In the genomic region with DNA sequence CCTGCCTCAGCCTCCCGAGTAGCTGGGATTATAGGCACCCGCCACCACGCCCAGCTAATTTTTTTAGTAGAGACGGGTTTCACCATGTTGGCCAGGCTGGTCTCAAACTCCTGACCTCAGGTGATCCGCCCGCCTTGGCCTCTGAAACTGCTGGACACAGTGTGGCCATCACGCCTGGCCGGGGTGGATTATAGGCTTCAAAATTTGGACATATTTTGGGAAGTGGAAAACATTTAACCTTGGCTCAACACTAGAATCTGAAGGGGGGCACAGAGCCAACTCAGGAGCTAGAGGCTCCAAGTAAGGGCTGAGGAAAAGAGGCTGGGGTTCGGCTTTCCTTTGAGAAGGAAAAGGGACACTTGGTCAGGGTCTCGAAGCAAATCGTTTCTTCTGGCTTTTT, we compare ENCODE assay signal across 21 cellular contexts. TPM values are rescaled to one million over a fixed set of nuclear protein-coding genes. Genes with fewer than 3 reads are reported as not detected.
A peak's percentile ranks its signal among the peaks of the same experiment; 100 is the strongest.
DNase-seq lines count a peak whose midpoint lies in the region; ATAC-seq and TF ChIP-seq lines count a peak whose summit lies in the region.
"Had no signal": no experiment of that assay in that cellular context is flagged by ENCODE, and none has a peak within 500 bp of the region (broad histone marks: within the 10 kb centered on the region; RNA-seq: fewer than 3 reads in every experiment).

No MANE protein-coding gene starts in this region.

- DNase-seq in activated naive CD4-positive, alpha-beta T cell treated with anti-CD3 and anti-CD28 coated beads, Interleukin-2, amount 50 U/mL, for 72 hours (ENCODE audit: low spot score in 2 of 2), result no peak
- DNase-seq in RWPE1 (ENCODE audit: low spot score) (no peak), tibial artery (no peak), NCI-H748 (lab: John Stamatoyannopoulos, UW; ENCODE audit: unreplicated experiment) (no peak), D341Med (ENCODE audit: low spot score) (no peak), foreskin keratinocyte (no peak)
- DNase-seq in naive thymus-derived CD4-positive, alpha-beta T cell, result no peak
- DNase-seq: activated CD4-positive, alpha-beta T cell treated with anti-CD3 and anti-CD28 coated beads for 1 hour; amniotic stem cell; kidney glomerular epithelial cell; mammary epithelial cell; NCI-H2171; sigmoid colon; stimulated activated CD8-positive, alpha-beta memory T cell treated with anti-CD3 and anti-CD28 coated beads, Interleukin-4, amount 100 ng/mL, for 48 hours; uterus had no signal

- H3K4me1 Mint-ChIP-seq in activated naive CD4-positive, alpha-beta T cell treated with anti-CD3 and anti-CD28 coated beads, Interleukin-2, amount 50 U/mL, for 24 hours, result peaks cover 38% of the 10 kb centered on the region
- peaks cover 9 to 38% (median 28%) of the 10 kb centered on the region in 7 donors for H3K4me1 Mint-ChIP-seq in naive thymus-derived CD4-positive, alpha-beta T cell

- POLR2A ChIA-PET in RWPE1 (lab: Yijun Ruan, JAX; ENCODE audit: low non-redundant PET), result no interaction called here
- POLR2A ChIA-PET in naive thymus-derived CD4-positive, alpha-beta T cell (lab: Charles Lee), result interaction anchor here (0.7 to 12.2 kb wide), 5 partner anchors 16 to 124 kb away, joined by 3 to 382 read pairs (median 7); no protein-coding TSS in a partner anchor

- CTCF ChIA-PET in RWPE1 (lab: Yijun Ruan, JAX), result interaction anchor here (0.6 to 1.5 kb wide), 2 partner anchors 23 to 51 kb away, joined by 3 to 8 read pairs; no protein-coding TSS in a partner anchor
- CTCF ChIA-PET in naive thymus-derived CD4-positive, alpha-beta T cell (lab: Charles Lee), result interaction anchor here (0.5 to 7.0 kb wide), 20 partner anchors 10 to 189 kb away, joined by 3 to 76 read pairs (median 5); no protein-coding TSS in a partner anchor

- H3K27ac ChIP-seq in RWPE1 (peak overlapping the region; percentile 62), tibial artery (peak overlapping the region; percentile 60 to 64), foreskin keratinocyte (no peak overlapping the region)
- H3K27ac ChIP-seq in naive thymus-derived CD4-positive, alpha-beta T cell (ENCODE audit: low read depth, low read length), result no peak overlapping the region

- H3K27me3 ChIP-seq in naive thymus-derived CD4-positive, alpha-beta T cell (ENCODE audit: control insufficient read depth in 2 of 2, insufficient read depth in 2 of 2, low read length in 2 of 2), result no peaks in the 10 kb centered on the region
- H3K27me3 ChIP-seq in tibial artery, result no peaks in the 10 kb centered on the region
- no peaks in the 10 kb centered on the region for H3K27me3 ChIP-seq in foreskin keratinocyte
- H3K27me3 ChIP-seq: cardiac muscle cell, sigmoid colon, uterus had no signal

- peaks cover 16% of the 10 kb centered on the region for H3K36me3 Mint-ChIP-seq in activated naive CD4-positive, alpha-beta T cell treated with anti-CD3 and anti-CD28 coated beads, Interleukin-2, amount 50 U/mL, for 24 hours
- H3K36me3 Mint-ChIP-seq in activated naive CD4-positive, alpha-beta T cell treated with anti-CD3 and anti-CD28 coated beads, Interleukin-2, amount 50 U/mL, for 72 hours, result peaks cover 23% of the 10 kb centered on the region in 2 donors
- peaks cover 3 to 37% (median 15%) of the 10 kb centered on the region in 5 donors for H3K36me3 Mint-ChIP-seq in naive thymus-derived CD4-positive, alpha-beta T cell

- no peak overlapping the region for H3K4me3 ChIP-seq in naive thymus-derived CD4-positive, alpha-beta T cell (ENCODE audit: low read length)
- no peak overlapping the region for H3K4me3 ChIP-seq in tibial artery
- H3K4me3 ChIP-seq: cardiac muscle cell, K562, sigmoid colon, uterus had no signal

- no peaks in the 10 kb centered on the region for H3K9me3 ChIP-seq in naive thymus-derived CD4-positive, alpha-beta T cell (ENCODE audit: control insufficient read depth in 2 of 3, low read length in 3 of 3)
- H3K9me3 ChIP-seq in tibial artery, result no peaks in the 10 kb centered on the region
- H3K9me3 ChIP-seq: sigmoid colon, uterus had no signal

- ATAC-seq in activated naive CD4-positive, alpha-beta T cell treated with anti-CD3 and anti-CD28 coated beads, Interleukin-2, amount 50 U/mL, for 72 hours, result no peak
- no peak for ATAC-seq in naive thymus-derived CD4-positive, alpha-beta T cell
- ATAC-seq in foreskin keratinocyte, result no peak
- ATAC-seq: activated T-helper 17 cell treated with anti-CD3 and anti-CD28 coated beads, Interleukin-2, amount 50 U/mL, for 72 hours; K562; Right ventricle myocardium inferior had no signal

- no peaks in the 10 kb centered on the region for H3K9me3 Mint-ChIP-seq in activated naive CD4-positive, alpha-beta T cell treated with anti-CD3 and anti-CD28 coated beads, Interleukin-2, amount 50 U/mL, for 24 hours
- no peaks in the 10 kb centered on the region for H3K9me3 Mint-ChIP-seq in activated naive CD4-positive, alpha-beta T cell treated with anti-CD3 and anti-CD28 coated beads, Interleukin-2, amount 50 U/mL, for 72 hours
- no peaks in the 10 kb centered on the region for H3K9me3 Mint-ChIP-seq in naive thymus-derived CD4-positive, alpha-beta T cell
- H3K9me3 Mint-ChIP-seq: activated T-helper 17 cell treated with anti-CD3 and anti-CD28 coated beads, Interleukin-2, amount 50 U/mL, for 72 hours; dendritic cell treated with granulocyte-macrophage colony-stimulating factor and Interleukin-4, amounts not matched to agents 40 ng/mL and 50 ng/mL, for 4 days had no signal

- peaks cover 15 to 20% of the 10 kb centered on the region in 2 donors for H3K4me1 ChIP-seq in naive thymus-derived CD4-positive, alpha-beta T cell (ENCODE audit: control insufficient read depth in 2 of 2, insufficient read depth in 2 of 2, low read length in 2 of 2)
- H3K4me1 ChIP-seq in tibial artery, result peaks cover 0 to 38% (median 30%) of the 10 kb centered on the region in 4 donors
- peaks cover 12% of the 10 kb centered on the region for H3K4me1 ChIP-seq in foreskin keratinocyte

- H3K27ac Mint-ChIP-seq in activated naive CD4-positive, alpha-beta T cell treated with anti-CD3 and anti-CD28 coated beads, Interleukin-2, amount 50 U/mL, for 24 hours, result no peak overlapping the region
- peak overlapping the region in 1 of 2 donors; percentile 46 for H3K27ac Mint-ChIP-seq in activated naive CD4-positive, alpha-beta T cell treated with anti-CD3 and anti-CD28 coated beads, Interleukin-2, amount 50 U/mL, for 72 hours
- peak overlapping the region in 5 of 9 donors; percentile 17 to 88 (median 77) for H3K27ac Mint-ChIP-seq in naive thymus-derived CD4-positive, alpha-beta T cell
- H3K27ac Mint-ChIP-seq: activated T-helper 17 cell treated with anti-CD3 and anti-CD28 coated beads, Interleukin-2, amount 50 U/mL, for 72 hours; dendritic cell treated with granulocyte-macrophage colony-stimulating factor and Interleukin-4, amounts not matched to agents 40 ng/mL and 50 ng/mL, for 4 days had no signal

- H3K36me3 ChIP-seq in naive thymus-derived CD4-positive, alpha-beta T cell (ENCODE audit: control insufficient read depth in 2 of 3, insufficient read depth in 3 of 3, low read length in 3 of 3), result peaks cover 9 to 35% (median 11%) of the 10 kb centered on the region in 3 experiments
- H3K36me3 ChIP-seq in tibial artery, result peaks cover 19 to 31% (median 28%) of the 10 kb centered on the region in 3 donors
- H3K36me3 ChIP-seq: uterus had no signal

- no peaks in the 10 kb centered on the region for H3K27me3 Mint-ChIP-seq in activated naive CD4-positive, alpha-beta T cell treated with anti-CD3 and anti-CD28 coated beads, Interleukin-2, amount 50 U/mL, for 24 hours
- no peaks in the 10 kb centered on the region for H3K27me3 Mint-ChIP-seq in naive thymus-derived CD4-positive, alpha-beta T cell
- H3K27me3 Mint-ChIP-seq: activated T-helper 17 cell treated with anti-CD3 and anti-CD28 coated beads, Interleukin-2, amount 50 U/mL, for 72 hours had no signal

- intact Hi-C loops in naive thymus-derived CD4-positive, alpha-beta T cell (cut with micrococcal nuclease), result loop anchor here in 1 of 2 donors (5.0 to 10.0 kb wide), 2 partner anchors 70 to 393 kb away; a partner anchor contains a TSS
- intact Hi-C loops in tibial artery (cut with DNase I; ENCODE audit: low total_unique reads), result loop anchor here (5.0 to 10.0 kb wide), 2 partner anchors 280 to 388 kb away; no protein-coding TSS in a partner anchor

- TF ChIP-seq CTCF in RWPE1 (conservative IDR thresholded peaks at IDR 0.05; ENCODE audit: low read depth), result no peak
- TF ChIP-seq CTCF in tibial artery (IDR thresholded peaks at IDR 0.05), result no peak
- no peak for TF ChIP-seq CTCF in foreskin keratinocyte (conservative IDR thresholded peaks at IDR 0.05)

- H3K4me3 Mint-ChIP-seq in activated naive CD4-positive, alpha-beta T cell treated with anti-CD3 and anti-CD28 coated beads, Interleukin-2, amount 50 U/mL, for 24 hours, result peak overlapping the region; percentile 36
- peak overlapping the region in 3 of 10 donors; percentile 7 to 52 (median 25) for H3K4me3 Mint-ChIP-seq in naive thymus-derived CD4-positive, alpha-beta T cell
- H3K4me3 Mint-ChIP-seq: dendritic cell treated with granulocyte-macrophage colony-stimulating factor and Interleukin-4, amounts not matched to agents 40 ng/mL and 50 ng/mL, for 4 days had no signal

RNA-seq across cellular contexts. Expression of a gene that starts 2.2 kb away (rescaled TPM):
- 10 to 100 TPM; 12.4 to 15.6 TPM for total RNA-seq in activated naive CD4-positive, alpha-beta T cell treated with anti-CD3 and anti-CD28 coated beads, Interleukin-2, amount 50 U/mL, for 72 hours
- total RNA-seq in naive thymus-derived CD4-positive, alpha-beta T cell, result 10 to 100 TPM in 3 of 5 experiments, 1 to 10 TPM in 2; 4.9 to 21.2 (median 12.2) TPM
- 1 to 10 TPM; 5.6 to 7.5 TPM for polyA plus RNA-seq in naive thymus-derived CD4-positive, alpha-beta T cell
- 9.5 and 11.8 TPM in 2 replicates for total RNA-seq in foreskin keratinocyte
- 4.5 and 4.9 TPM in 2 replicates for polyA plus RNA-seq in foreskin keratinocyte

RNA-seq across cellular contexts. Expression of a gene that starts 40.3 kb away (rescaled TPM):
- total RNA-seq in activated naive CD4-positive, alpha-beta T cell treated with anti-CD3 and anti-CD28 coated beads, Interleukin-2, amount 50 U/mL, for 72 hours, result 100 to 1,000 TPM; 119 to 162 TPM
- 100 to 1,000 TPM in 1 of 5 experiments, 10 to 100 TPM in 4; 60.1 to 112 (median 67.5) TPM for total RNA-seq in naive thymus-derived CD4-positive, alpha-beta T cell
- polyA plus RNA-seq in naive thymus-derived CD4-positive, alpha-beta T cell, result 100 to 1,000 TPM; 102 to 103 TPM
- 100 and 119 TPM in 2 replicates for total RNA-seq in foreskin keratinocyte
- polyA plus RNA-seq in foreskin keratinocyte, result 78.0 and 99.3 TPM in 2 replicates

Comparison
In these comparisons a context has a peak if more than half of its experiments do, and no peak if none do; other contexts are left out.
1. H3K27ac ChIP-seq: peak in RWPE1 (single experiment) and tibial artery (2 of 2); none in naive thymus-derived CD4-positive, alpha-beta T cell (single experiment) and foreskin keratinocyte (single experiment).